ENCODE assay signal across 8 cellular contexts in the genomic region with DNA sequence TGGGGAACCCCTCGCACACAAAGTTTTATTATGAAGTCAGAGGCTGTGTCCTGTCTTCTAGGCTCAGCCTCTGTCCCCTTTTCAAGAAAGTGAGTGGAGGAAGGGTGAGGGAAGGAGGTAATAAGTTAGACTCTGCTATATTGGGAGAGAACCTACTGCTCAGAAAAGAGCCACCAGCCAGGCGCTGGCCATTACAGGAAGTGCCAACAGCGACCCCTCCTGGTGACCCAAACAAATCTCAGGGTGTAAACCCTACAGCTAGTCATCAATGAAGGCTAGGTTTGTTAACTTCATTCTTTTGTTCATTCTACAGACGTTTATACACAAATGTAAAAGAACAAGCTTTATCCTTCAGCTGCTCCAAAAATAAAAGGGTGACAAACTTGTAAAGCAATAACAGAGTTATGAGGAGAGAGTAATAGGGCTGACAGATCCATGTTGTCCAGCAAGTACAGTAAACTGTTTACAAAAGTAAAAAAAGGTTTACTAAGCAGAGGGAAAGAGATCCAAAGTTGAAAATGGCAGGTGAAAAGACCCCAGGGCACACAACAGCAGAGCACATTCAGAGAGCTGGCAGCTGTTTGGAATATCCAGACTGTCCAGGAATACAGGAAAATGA.
A peak's percentile ranks its signal among the peaks of the same experiment; 100 is the strongest.
DNase-seq lines count a peak whose midpoint lies in the region; ATAC-seq and TF ChIP-seq lines count a peak whose summit lies in the region.
"Had no signal": no experiment of that assay in that cellular context is flagged by ENCODE, and none has a peak within 500 bp of the region (broad histone marks: within the 10 kb centered on the region; RNA-seq: fewer than 3 reads in every experiment).

No MANE protein-coding gene starts in this region.

- no peak overlapping the region for H3K4me2 ChIP-seq in PC-3 (ENCODE audit: low read length)

- H3K9me3 Mint-ChIP-seq in endodermal cell (no peaks in the 10 kb centered on the region), progenitor cell of endocrine pancreas (ENCODE audit: low read depth) (no peaks in the 10 kb centered on the region)
- H3K9me3 Mint-ChIP-seq in natural killer cell treated with Interleukin-12 subunit alpha and Interleukin-12 subunit beta and Interleukin-15 and Interleukin-18, amount 100 ng/mL, for 72 hours: no peaks in the 10 kb centered on the region
- H3K9me3 Mint-ChIP-seq: naive thymus-derived CD8-positive, alpha-beta T cell had no signal

- H3K4me3 Mint-ChIP-seq in endodermal cell (no peak overlapping the region), progenitor cell of endocrine pancreas (ENCODE audit: low read depth) (no peak overlapping the region)
- H3K4me3 Mint-ChIP-seq in natural killer cell treated with Interleukin-12 subunit alpha and Interleukin-12 subunit beta and Interleukin-15 and Interleukin-18, amount 100 ng/mL, for 72 hours: no peak overlapping the region
- H3K4me3 Mint-ChIP-seq: naive thymus-derived CD8-positive, alpha-beta T cell had no signal

- H3K4me1 Mint-ChIP-seq in endodermal cell (peaks cover 23% of the 10 kb centered on the region), progenitor cell of endocrine pancreas (ENCODE audit: low read depth) (peaks cover 1% of the 10 kb centered on the region)
- H3K4me1 Mint-ChIP-seq in natural killer cell treated with Interleukin-12 subunit alpha and Interleukin-12 subunit beta and Interleukin-15 and Interleukin-18, amount 100 ng/mL, for 72 hours (ENCODE audit: low read depth in 2 of 2): no peaks in the 10 kb centered on the region
- H3K4me1 Mint-ChIP-seq: naive thymus-derived CD8-positive, alpha-beta T cell had no signal

- no peaks in the 10 kb centered on the region for H3K9me2 ChIP-seq in PC-3 (replicated peaks; ENCODE audit: low read length)

- H3K4me1 ChIP-seq in PC-3 (ENCODE audit: insufficient read depth, low read length): no peaks in the 10 kb centered on the region
- no peaks in the 10 kb centered on the region for H3K4me1 ChIP-seq in endodermal cell (ENCODE audit: control insufficient read depth, insufficient read depth, low read length)

- intact Hi-C loops in PC-3 (cut with micrococcal nuclease): loop anchor here (10.0 kb wide), 1 partner anchor 165 kb away; no protein-coding TSS in a partner anchor

- no peaks in the 10 kb centered on the region for H3K79me2 ChIP-seq in PC-3 (ENCODE audit: low read length)

- H3K27ac ChIP-seq in PC-3 (ENCODE audit: low read length) (no peak overlapping the region), endodermal cell (ENCODE audit: low read depth, low read length) (no peak overlapping the region), coronary artery (no peak overlapping the region)

- H3F3A ChIP-seq in PC-3 (ENCODE audit: low read length, unreplicated experiment): no peaks in the 10 kb centered on the region

- WGBS in endodermal cell (ENCODE audit: insufficient coverage in 1 of 2, insufficient read length in 1 of 2), 2 experiments: 21 to 29% methylated on average over 3 to 4 of the region's 4 CpGs

- ATAC-seq in HG02981 (IDR thresholded peaks at IDR 0.05; ENCODE audit: unreplicated experiment) (peak; percentile 76), PC-3 (no peak)
- no peak for ATAC-seq in natural killer cell treated with Interleukin-12 subunit alpha and Interleukin-12 subunit beta and Interleukin-15 and Interleukin-18, amount 100 ng/mL, for 72 hours

- BruUV-seq in PC-3 (replicated peaks; lab: Mats Ljungman, UMichigan): no TSS peak

- H3K4me3 ChIP-seq in PC-3 (ENCODE audit: low read length): no peak overlapping the region
- H3K4me3 ChIP-seq in endodermal cell (ENCODE audit: low read length): no peak overlapping the region
- no peak overlapping the region for H3K4me3 ChIP-seq in coronary artery

- H3K36me3 ChIP-seq in PC-3 (ENCODE audit: low read depth, low read length): no peaks in the 10 kb centered on the region
- no peaks in the 10 kb centered on the region for H3K36me3 ChIP-seq in endodermal cell (ENCODE audit: control insufficient read depth, insufficient read depth, low read length)

- TF ChIP-seq CTCF in GM10248 (IDR thresholded peaks at IDR 0.05; ENCODE audit: control extremely low read depth, extremely low read depth, low read depth, missing control alignments) (peak; percentile 43), PC-3 (conservative IDR thresholded peaks at IDR 0.05; ENCODE audit: low read depth, low read length) (peak; percentile 71), endodermal cell (conservative IDR thresholded peaks at IDR 0.05) (peak; percentile 94), progenitor cell of endocrine pancreas (IDR thresholded peaks at IDR 0.05; ENCODE audit: unreplicated experiment) (peak; percentile 83), coronary artery (IDR thresholded peaks at IDR 0.05) (no peak)

- no peaks in the 10 kb centered on the region for H3K9me3 ChIP-seq in PC-3 (ENCODE audit: low read length)
- no peaks in the 10 kb centered on the region for H3K9me3 ChIP-seq in endodermal cell (ENCODE audit: control insufficient read depth, low read length)

- no peak overlapping the region for H3K9ac ChIP-seq in PC-3 (ENCODE audit: low read length)
- H3K9ac ChIP-seq in endodermal cell (ENCODE audit: extremely low read depth, low read length, poor library complexity, severe bottlenecking): no peak overlapping the region

- POLR2A ChIA-PET in GM10248 (lab: Yijun Ruan, JAX) (no interaction called here), PC-3 (lab: Charles Lee; ENCODE audit: unreplicated experiment) (interaction anchor here (0.6 kb wide), 1 partner anchor 13 kb away, joined by 3 read pairs; no protein-coding TSS in a partner anchor)

- H3K27me3 Mint-ChIP-seq in endodermal cell (ENCODE audit: insufficient read depth): peaks cover 46% of the 10 kb centered on the region
- H3K27me3 Mint-ChIP-seq in progenitor cell of endocrine pancreas: peaks cover 97% of the 10 kb centered on the region
- peaks cover 30 to 65% of the 10 kb centered on the region in 2 donors for H3K27me3 Mint-ChIP-seq in natural killer cell treated with Interleukin-12 subunit alpha and Interleukin-12 subunit beta and Interleukin-15 and Interleukin-18, amount 100 ng/mL, for 72 hours

- no peaks in the 10 kb centered on the region for H4K20me1 ChIP-seq in PC-3 (ENCODE audit: low read length)

- no peaks in the 10 kb centered on the region for H3K36me3 Mint-ChIP-seq in endodermal cell (ENCODE audit: low read depth)
- H3K36me3 Mint-ChIP-seq in progenitor cell of endocrine pancreas (ENCODE audit: insufficient read depth): no peaks in the 10 kb centered on the region
- no peaks in the 10 kb centered on the region for H3K36me3 Mint-ChIP-seq in natural killer cell treated with Interleukin-12 subunit alpha and Interleukin-12 subunit beta and Interleukin-15 and Interleukin-18, amount 100 ng/mL, for 72 hours
- H3K36me3 Mint-ChIP-seq: naive thymus-derived CD8-positive, alpha-beta T cell had no signal

- no peak overlapping the region for H2AFZ ChIP-seq in PC-3 (ENCODE audit: low read length)

- CTCF ChIA-PET in GM10248 (lab: Yijun Ruan, JAX): interaction anchor here (0.6 to 9.0 kb wide), 23 partner anchors 8 to 1462 kb away, joined by 3 to 58 read pairs (median 4); no protein-coding TSS in a partner anchor
- CTCF ChIA-PET in PC-3 (lab: Charles Lee): no interaction called here

- H3K27ac Mint-ChIP-seq in endodermal cell (no peak overlapping the region), progenitor cell of endocrine pancreas (no peak overlapping the region)
- H3K27ac Mint-ChIP-seq in natural killer cell treated with Interleukin-12 subunit alpha and Interleukin-12 subunit beta and Interleukin-15 and Interleukin-18, amount 100 ng/mL, for 72 hours: no peak overlapping the region
- H3K27ac Mint-ChIP-seq: naive thymus-derived CD8-positive, alpha-beta T cell had no signal

- DNase-seq in GM10248 (ENCODE audit: extremely low spot score) (peak; percentile 32), PC-3 (peak; percentile 12), endodermal cell (peak; percentile 88), progenitor cell of endocrine pancreas (ENCODE audit: low spot score, unreplicated experiment) (peak; percentile 40), coronary artery (ENCODE audit: low spot score) (no peak)
- DNase-seq in natural killer cell treated with Interleukin-12 subunit alpha and Interleukin-12 subunit beta and Interleukin-15 and Interleukin-18, amount 100 ng/mL, for 72 hours (ENCODE audit: low spot score): no peak
- DNase-seq: naive thymus-derived CD8-positive, alpha-beta T cell had no signal

- H3K27me3 ChIP-seq in PC-3 (ENCODE audit: low read length): peaks cover 85% of the 10 kb centered on the region
- peaks cover 95% of the 10 kb centered on the region for H3K27me3 ChIP-seq in endodermal cell (ENCODE audit: control insufficient read depth, insufficient read depth, low read length, poor library complexity, severe bottlenecking)

Comparison
In these comparisons a context has a peak if more than half of its experiments do, and no peak if none do; other contexts are left out.
1. DNase-seq: peak in GM10248 (single experiment), PC-3 (single experiment), endodermal cell (single experiment) and progenitor cell of endocrine pancreas (single experiment); none in natural killer cell treated with Interleukin-12 subunit alpha and Interleukin-12 subunit beta and Interleukin-15 and Interleukin-18, amount 100 ng/mL, for 72 hours (single experiment) and coronary artery (single experiment).